Comparison of ENCODE assay signal across 10 cellular contexts in the genomic region with DNA sequence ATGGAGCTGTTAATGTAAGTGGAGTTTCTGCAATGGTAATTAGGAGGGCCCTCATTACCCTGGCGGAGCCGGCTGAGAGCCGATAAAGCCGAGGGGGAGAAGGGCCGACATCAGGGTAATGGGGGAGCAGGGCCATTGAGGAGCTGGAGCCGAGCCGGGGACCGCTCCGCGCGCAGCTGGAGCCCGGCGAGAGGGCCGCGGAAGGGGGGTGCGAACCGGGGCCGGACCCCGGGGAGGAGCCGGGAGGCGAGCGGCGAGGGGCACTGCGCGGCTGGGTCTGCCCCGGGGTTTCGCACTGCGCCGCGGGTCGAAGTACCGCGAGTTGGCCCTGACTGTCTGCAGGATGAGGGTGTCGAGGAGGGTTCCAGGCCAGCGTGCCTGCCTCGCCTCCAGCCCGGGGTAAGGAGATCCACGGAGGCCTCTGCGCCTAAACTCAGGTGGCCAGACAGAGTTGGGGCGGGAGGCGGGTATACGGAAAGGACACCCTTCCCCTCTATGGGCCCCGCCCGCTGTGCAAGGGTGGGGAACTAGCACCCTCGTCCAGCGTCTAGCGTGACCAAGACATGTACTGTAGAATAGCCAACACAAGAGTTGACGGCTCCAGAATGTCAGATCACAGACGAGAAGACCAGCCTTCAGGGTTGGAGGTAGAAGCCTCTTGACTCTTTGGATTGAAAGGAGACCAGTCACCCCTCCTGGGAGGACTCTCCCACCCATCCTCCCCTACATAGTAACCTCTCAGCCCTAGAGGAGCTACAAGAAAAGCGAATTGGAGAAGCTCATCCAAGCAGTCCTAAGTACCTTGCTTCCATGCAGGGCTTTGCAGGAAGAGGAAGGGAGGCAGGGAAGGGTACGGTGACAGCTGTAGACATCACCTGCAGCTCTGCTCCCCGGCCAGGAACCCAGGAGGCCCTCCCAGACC.
DNase-seq lines count a peak whose midpoint lies in the region; ATAC-seq lines count a peak whose summit lies in the region.
"Had no signal": no experiment of that assay in that cellular context is flagged by ENCODE, and none has a peak within 500 bp of the region (broad histone marks: within the 10 kb centered on the region; RNA-seq: fewer than 3 reads in every experiment).

No MANE protein-coding gene starts in this region.

- H3K4me3 ChIP-seq in iPS-18c (ENCODE audit: insufficient read depth, low read depth, low read length) (peak overlapping the region; percentile 43; the same call in 1 of the 2 replicates), skeletal muscle cell (ENCODE audit: low read depth, low read length) (peak overlapping the region; percentile 7)
- H3K4me3 ChIP-seq: A549 had no signal

- ATAC-seq in HG02798 (IDR thresholded peaks at IDR 0.05; ENCODE audit: poor library complexity, unreplicated experiment) (no peak), GM19328 (IDR thresholded peaks at IDR 0.05; ENCODE audit: unreplicated experiment) (no peak)
- ATAC-seq: A549 had no signal

- no peaks in the 10 kb centered on the region for H3K9me3 ChIP-seq in iPS-18c (ENCODE audit: control insufficient read depth, insufficient read depth, low read length)
- H3K9me3 ChIP-seq: A549 had no signal

- DNase-seq in NCI-H524 (lab: John Stamatoyannopoulos, UW), result peak; percentile 14 to 55
- DNase-seq in NCI-H524 treated with DMSO at 0.1 percent for 48 hours (lab: John Stamatoyannopoulos, UW), result no peak
- peak; percentile 76 for DNase-seq in NCI-H69 (lab: John Stamatoyannopoulos, UW)
- no peak for DNase-seq in skeletal muscle cell (ENCODE audit: low read depth)
- DNase-seq in activated CD4-positive, CD25-positive, alpha-beta regulatory T cell treated with anti-CD3 and anti-CD28 coated beads, Interleukin-2, amount 50 U/mL, for 72 hours, result no peak
- DNase-seq: anterior cingulate cortex had no signal

Comparison
In these comparisons a context has a peak if more than half of its experiments do, and no peak if none do; other contexts are left out.
1. DNase-seq: peak in NCI-H524 (2 of 2) and NCI-H69 (single experiment); none in NCI-H524 treated with DMSO at 0.1 percent for 48 hours (single experiment), skeletal muscle cell (single experiment) and activated CD4-positive, CD25-positive, alpha-beta regulatory T cell treated with anti-CD3 and anti-CD28 coated beads, Interleukin-2, amount 50 U/mL, for 72 hours (single experiment).